18 cellular contexts compared by ENCODE assay signal in the genomic region with DNA sequence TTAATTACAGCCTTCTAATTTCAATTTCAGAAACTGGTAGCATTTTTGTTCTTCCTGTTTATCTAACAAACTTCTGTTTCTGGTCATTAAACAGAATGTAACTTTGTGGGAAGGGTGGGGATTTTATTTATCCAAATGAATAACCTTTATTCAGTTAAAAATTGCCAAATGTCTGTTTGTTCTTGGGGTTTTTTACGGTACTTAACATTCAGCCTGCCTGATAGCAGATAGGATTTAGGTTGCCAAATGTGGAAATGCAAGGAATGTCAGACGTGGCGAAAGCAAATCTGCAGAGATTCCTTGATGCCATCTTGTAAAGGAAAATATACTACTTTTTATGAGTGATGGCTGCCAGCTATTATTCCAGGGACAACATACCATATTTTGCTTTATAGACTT.
"Had no signal": no experiment of that assay in that cellular context is flagged by ENCODE, and none has a peak within 500 bp of the region (broad histone marks: within the 10 kb centered on the region; RNA-seq: fewer than 3 reads in every experiment).

No MANE protein-coding gene starts in this region.

- H3K4me1 ChIP-seq: adrenal gland, gastroesophageal sphincter, left ventricle myocardium inferior, parathyroid adenoma had no signal

- H3K27ac ChIP-seq: adrenal gland, cardiac muscle cell, dorsolateral prefrontal cortex, gastroesophageal sphincter, left ventricle myocardium inferior, neutrophil, parathyroid adenoma had no signal

- DNase-seq: activated naive CD4-positive, alpha-beta T cell treated with anti-CD3 and anti-CD28 coated beads, Interleukin-2, amount 10 ng/mL, durations not matched to agents 7 days and 5 days; activated T-cell treated with anti-CD3 and anti-CD28 coated beads for 4 hours; adrenal gland; dorsolateral prefrontal cortex; endodermal cell; erythroblast; left ventricle myocardium inferior; mesendoderm; natural killer cell; small intestine; stimulated activated naive CD8-positive, alpha-beta T cell treated with anti-CD3 and anti-CD28 coated beads, Interleukin-15, Interleukin-2, amounts not matched to agents 100 U/mL and 50 U/mL, for 24 hours; T-helper 9 cell had no signal

- H3K9me3 ChIP-seq: adrenal gland, gastroesophageal sphincter, left ventricle myocardium inferior, neutrophil had no signal

- FAIRE-seq: keratinocyte, small intestine had no signal

- H3K79me2 ChIP-seq: parathyroid adenoma had no signal

- H3K4me3 ChIP-seq: adrenal gland, cardiac muscle cell, dorsolateral prefrontal cortex, gastroesophageal sphincter, left ventricle myocardium inferior had no signal

- H2AFZ ChIP-seq: parathyroid adenoma had no signal

- ATAC-seq: activated CD4-positive, CD25-positive, alpha-beta regulatory T cell treated with anti-CD3 and anti-CD28 coated beads, Interleukin-2, amount 50 U/mL, for 24 hours; gastroesophageal sphincter; natural killer cell; stimulated activated naive CD8-positive, alpha-beta T cell treated with anti-CD3 and anti-CD28 coated beads, Interleukin-15, Interleukin-2, amounts not matched to agents 100 U/mL and 50 U/mL, for 24 hours had no signal

- H3K9ac ChIP-seq: parathyroid adenoma had no signal

- H3K36me3 ChIP-seq: adrenal gland, cardiac muscle cell, gastroesophageal sphincter, left ventricle myocardium inferior, neutrophil had no signal

- H3K27me3 ChIP-seq: adrenal gland, cardiac muscle cell, dorsolateral prefrontal cortex, gastroesophageal sphincter, neutrophil had no signal
